ENCODE assay signal across 1 cellular context in the genomic region with DNA sequence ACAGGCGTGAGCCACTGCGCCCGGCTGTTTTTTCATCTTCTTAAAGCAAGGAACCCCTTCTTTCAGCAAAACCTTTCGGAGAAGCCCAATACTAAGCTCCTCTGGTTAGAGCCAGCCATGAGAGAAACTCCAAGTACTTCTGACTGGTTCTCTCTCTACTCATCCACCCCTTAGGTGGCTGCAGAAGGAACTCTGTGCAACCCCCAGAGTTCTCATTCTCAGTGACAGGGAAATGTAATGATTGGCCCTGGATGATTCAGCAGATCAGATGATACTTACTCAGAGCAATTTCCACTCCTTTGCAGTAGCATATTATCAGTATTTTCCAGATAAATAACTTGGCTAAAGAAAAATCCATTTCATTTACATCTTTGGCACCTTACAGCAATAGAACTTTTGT.
TF ChIP-seq lines count a peak whose summit lies in the region.

No MANE protein-coding gene starts in this region.

TF ChIP-seq in K562, 482 proteins besides CTCF, POLR2A, EP300 and RAD21 (continued from another document):
- no peak for TF ChIP-seq CTBP1 (IDR thresholded peaks at IDR 0.05; ENCODE audit: borderline replicate concordance)
